In genomic region chr17:77488531-77489238, GRCh38 we compare ENCODE assay signal across 23 cellular contexts.
DNase-seq lines count a peak whose midpoint lies in the region; ATAC-seq, FAIRE-seq and TF ChIP-seq lines count a peak whose summit lies in the region.
"Had no signal": no experiment of that assay in that cellular context is flagged by ENCODE, and none has a peak within 500 bp of the region (broad histone marks: within the 10 kb centered on the region; RNA-seq: fewer than 3 reads in every experiment).

No MANE protein-coding gene starts in this region.

- no peak overlapping the region for H2BK15ac ChIP-seq in H1 (ENCODE audit: low read length)

- H3K36me3 ChIP-seq in H1 (ENCODE audit: control insufficient read depth in 2 of 4, insufficient read depth in 4 of 4, low read length in 3 of 4), result peaks cover 17 to 59% (median 34%) of the 10 kb centered on the region in 4 experiments
- peaks cover 67% of the 10 kb centered on the region for H3K36me3 ChIP-seq in lower lobe of right lung
- peaks cover 37 to 42% of the 10 kb centered on the region in 2 donors for H3K36me3 ChIP-seq in stomach smooth muscle (ENCODE audit: control insufficient read depth in 2 of 2, insufficient read depth in 2 of 2, low read length in 2 of 2)
- H3K36me3 ChIP-seq in GM23248 (ENCODE audit: low read depth), result peaks cover 14% of the 10 kb centered on the region; the same call in 1 of the 2 replicates

- peak overlapping the region; percentile 68; the same call in 1 of the 2 replicates for H4K8ac ChIP-seq in H1 (ENCODE audit: extremely low read depth, insufficient read depth, low read length)

- CTCF ChIA-PET in H1 (lab: Charles Lee; ENCODE audit: partially characterized antibody), result interaction anchor here (0.7 to 4.3 kb wide), 10 partner anchors 16 to 157 kb away, joined by 3 to 32 read pairs (median 3); no protein-coding TSS in a partner anchor

- H2BK12ac ChIP-seq in H1 (ENCODE audit: low read depth, low read length), result no peak overlapping the region

- no peak overlapping the region for H3K56ac ChIP-seq in H1 (replicated peaks; ENCODE audit: insufficient read length, low read depth, low read length)

- POLR2A ChIA-PET in H1 (lab: Charles Lee; ENCODE audit: partially characterized antibody), result no interaction called here

- H3K27me3 Mint-ChIP-seq in activated T-cell treated with anti-CD3 and anti-CD28 coated beads, Interleukin-2, amount 50 U/mL, for 24 hours, result no peaks in the 10 kb centered on the region
- H3K27me3 Mint-ChIP-seq in activated T-cell treated with anti-CD3 and anti-CD28 coated beads, Interleukin-2, amount 50 U/mL, for 4 hours (ENCODE audit: low read depth), result no peaks in the 10 kb centered on the region
- H3K27me3 Mint-ChIP-seq: central memory CD8-positive, alpha-beta T cell had no signal

- H3K9me2 ChIP-seq in GM23248 (ENCODE audit: insufficient read depth), result no peaks in the 10 kb centered on the region

- intact Hi-C loops in lower lobe of right lung (cut with DNase I), result loop anchor here (10.0 kb wide), 1 partner anchor 54 kb away; no protein-coding TSS in a partner anchor

- no peak for TF ChIP-seq CTCF in H1 (IDR thresholded peaks at IDR 0.05; ENCODE audit: control extremely low read depth in 1 of 3, insufficient read depth in 1 of 3, low read depth in 1 of 3, low read length in 3 of 3)
- no peak for TF ChIP-seq CTCF in lower lobe of right lung (IDR thresholded peaks at IDR 0.05)

- no peak overlapping the region for H2BK20ac ChIP-seq in H1 (ENCODE audit: low read length)

- H3K9ac ChIP-seq in H1 (replicated peaks in 1 of 4; ENCODE audit: extremely low read depth in 1 of 4, low read depth in 3 of 4, low read length in 3 of 4) (no peak overlapping the region), stomach smooth muscle (ENCODE audit: low read length in 2 of 2) (no peak overlapping the region), GM23248 (no peak overlapping the region)

- no peaks in the 10 kb centered on the region; a peak in 1 of 4 replicates for H3K9me3 ChIP-seq in H1 (ENCODE audit: insufficient read depth in 2 of 2, low read depth in 1 of 2, low read length in 1 of 2)
- H3K9me3 ChIP-seq in lower lobe of right lung, result no peaks in the 10 kb centered on the region
- no peaks in the 10 kb centered on the region for H3K9me3 ChIP-seq in stomach smooth muscle (ENCODE audit: control insufficient read depth in 2 of 2, low read length in 2 of 2)
- H3K9me3 ChIP-seq in GM23248 (ENCODE audit: low read depth), result no peaks in the 10 kb centered on the region
- H3K9me3 ChIP-seq: SJSA1, suprapubic skin had no signal

- no peak for DNase-seq in activated T-cell treated with anti-CD3 and anti-CD28 coated beads, Interleukin-2, amount 50 U/mL, for 24 hours
- no peak for DNase-seq in activated T-cell treated with anti-CD3 and anti-CD28 coated beads, Interleukin-2, amount 50 U/mL, for 4 hours
- DNase-seq in H1 (ENCODE audit: low read depth in 1 of 2, low spot score in 2 of 2) (no peak), lower lobe of right lung (peak; percentile 37), GM23248 (no peak), NCI-H69 (lab: John Stamatoyannopoulos, UW) (no peak), NCI-H345 treated with DMSO at 0.1 percent for 48 hours (lab: John Stamatoyannopoulos, UW; ENCODE audit: unreplicated experiment) (no peak)
- DNase-seq: activated CD4-positive, alpha-beta T cell treated with anti-CD3 and anti-CD28 coated beads, Interleukin-2, amount 50 U/mL, for 4 hours; activated naive CD4-positive, alpha-beta T cell treated with Interleukin-2 at 50 U/mL for 16 hours; anterior cingulate cortex; DMS 273 treated with DMSO at 0.1 percent for 48 hours; left colon; midbrain; NCI-H187; NCI-H82 had no signal

- H2BK5ac ChIP-seq in H1 (ENCODE audit: low read depth, low read length), result no peak overlapping the region

- H3K27ac ChIP-seq in H1 (ENCODE audit: low read depth, low read length) (no peak overlapping the region; the same call in 1 of the 2 replicates), lower lobe of right lung (no peak overlapping the region), stomach smooth muscle (ENCODE audit: low read length) (peak overlapping the region; percentile 69), GM23248 (no peak overlapping the region)
- H3K27ac ChIP-seq: SJSA1, suprapubic skin, VCaP had no signal

- no peak for FAIRE-seq in H1 (lab: Jason Lieb, UNC)
- FAIRE-seq: K562 had no signal

- no peak overlapping the region for H4K91ac ChIP-seq in H1 (replicated peaks; ENCODE audit: insufficient read length, low read length)

- no peak overlapping the region for H4K5ac ChIP-seq in H1 (ENCODE audit: insufficient read length, low read depth, low read length)

- H3K79me1 ChIP-seq in H1 (ENCODE audit: low read depth, low read length), result peaks cover 14% of the 10 kb centered on the region

- H2BK120ac ChIP-seq in H1 (replicated peaks; ENCODE audit: low read depth, low read length), result no peak overlapping the region

- TF ChIP-seq RAD21 in H1 (IDR thresholded peaks at IDR 0.05 in 1 of 2, conservative IDR thresholded peaks at IDR 0.05 in 1 of 2; ENCODE audit: low read depth in 2 of 2, low read length in 2 of 2), result no peak

- no peak overlapping the region for H3K4ac ChIP-seq in H1 (replicated peaks; ENCODE audit: insufficient read length, low read depth, low read length)

- H3K9me3 Mint-ChIP-seq in activated T-cell treated with anti-CD3 and anti-CD28 coated beads, Interleukin-2, amount 50 U/mL, for 24 hours, result no peaks in the 10 kb centered on the region
- no peaks in the 10 kb centered on the region for H3K9me3 Mint-ChIP-seq in activated T-cell treated with anti-CD3 and anti-CD28 coated beads, Interleukin-2, amount 50 U/mL, for 4 hours
- H3K9me3 Mint-ChIP-seq: central memory CD8-positive, alpha-beta T cell; T-helper 1 cell treated with Interleukin-12 subunit alpha and Interleukin-12 subunit beta and Interleukin-4 antibody, amounts not matched to agents 30 μg/mL and 1 μg/mL, for 36 hours had no signal

- H3K4me1 ChIP-seq in H1 (replicated peaks in 1 of 4; ENCODE audit: control insufficient read depth in 3 of 4, insufficient read depth in 4 of 4, low read length in 3 of 4) (no peaks in the 10 kb centered on the region), lower lobe of right lung (peaks cover 15% of the 10 kb centered on the region), stomach smooth muscle (ENCODE audit: control insufficient read depth, insufficient read depth, low read length) (peaks cover 26% of the 10 kb centered on the region), GM23248 (ENCODE audit: insufficient read depth) (no peaks in the 10 kb centered on the region)
- H3K4me1 ChIP-seq: SJSA1 had no signal

- H3K18ac ChIP-seq in H1 (ENCODE audit: extremely low read depth, low read length), result no peak overlapping the region

- TF ChIP-seq POLR2A in H1 (IDR thresholded peaks at IDR 0.05; ENCODE audit: control extremely low read depth in 1 of 2, low read depth in 2 of 2, low read length in 2 of 2), result no peak

- H3F3A ChIP-seq in GM23248 (ENCODE audit: insufficient read depth), result no peaks in the 10 kb centered on the region

- H3K4me1 Mint-ChIP-seq in activated T-cell treated with anti-CD3 and anti-CD28 coated beads, Interleukin-2, amount 50 U/mL, for 24 hours (ENCODE audit: low read depth), result peaks cover 13% of the 10 kb centered on the region
- H3K4me1 Mint-ChIP-seq in activated T-cell treated with anti-CD3 and anti-CD28 coated beads, Interleukin-2, amount 50 U/mL, for 4 hours (ENCODE audit: low read depth), result peaks cover 16% of the 10 kb centered on the region

- H3K4me3 ChIP-seq in H1 (ENCODE audit: extremely low read depth in 1 of 4, insufficient read depth in 2 of 4, low read depth in 3 of 4, low read length in 4 of 4) (no peak overlapping the region), lower lobe of right lung (no peak overlapping the region), stomach smooth muscle (ENCODE audit: low read length in 2 of 2) (no peak overlapping the region), GM23248 (no peak overlapping the region)
- H3K4me3 ChIP-seq: K562, SJSA1, suprapubic skin had no signal

- no peak overlapping the region for H3K4me2 ChIP-seq in H1 (ENCODE audit: insufficient read depth in 1 of 2, low read depth in 2 of 2, low read length in 2 of 2)
- H3K4me2 ChIP-seq in GM23248 (ENCODE audit: unreplicated experiment), result no peak overlapping the region

- no peak for ATAC-seq in activated T-cell treated with anti-CD3 and anti-CD28 coated beads, Interleukin-2, amount 50 U/mL, for 4 hours
- ATAC-seq in lower lobe of right lung, result no peak
- ATAC-seq: K562, left colon had no signal

- H3K27me3 ChIP-seq in H1 (replicated peaks in 1 of 4; ENCODE audit: control insufficient read depth in 3 of 4, extremely low read depth in 1 of 4, insufficient read depth in 3 of 4, low read length in 3 of 4) (no peaks in the 10 kb centered on the region), lower lobe of right lung (ENCODE audit: low read depth) (no peaks in the 10 kb centered on the region), stomach smooth muscle (ENCODE audit: control insufficient read depth in 1 of 2, insufficient read depth in 2 of 2, low read length in 2 of 2) (no peaks in the 10 kb centered on the region), GM23248 (replicated peaks; ENCODE audit: insufficient read depth) (no peaks in the 10 kb centered on the region)
- H3K27me3 ChIP-seq: SJSA1, suprapubic skin had no signal

- in situ Hi-C loops in GM23248 (cut with MboI), result no loop called here

- H3K4me3 Mint-ChIP-seq in activated T-cell treated with anti-CD3 and anti-CD28 coated beads, Interleukin-2, amount 50 U/mL, for 24 hours, result no peak overlapping the region
- H3K4me3 Mint-ChIP-seq in activated T-cell treated with anti-CD3 and anti-CD28 coated beads, Interleukin-2, amount 50 U/mL, for 4 hours, result no peak overlapping the region
- H3K4me3 Mint-ChIP-seq: CD14-positive monocyte; central memory CD8-positive, alpha-beta T cell; T-helper 1 cell treated with Interleukin-12 subunit alpha and Interleukin-12 subunit beta and Interleukin-4 antibody, amounts not matched to agents 30 μg/mL and 1 μg/mL, for 36 hours had no signal

- TF ChIP-seq EP300 in H1 (IDR thresholded peaks at IDR 0.05; ENCODE audit: borderline replicate concordance in 1 of 2, low read depth in 2 of 2, low read length in 2 of 2), result no peak

- peaks cover 7 to 21% of the 10 kb centered on the region in 2 experiments; a peak in 3 of 4 replicates for H3K79me2 ChIP-seq in H1 (ENCODE audit: control insufficient read depth in 1 of 2, insufficient read depth in 2 of 2, low read length in 2 of 2)
- H3K79me2 ChIP-seq in GM23248 (ENCODE audit: insufficient read depth), result peaks cover 84% of the 10 kb centered on the region

- H3K14ac ChIP-seq in H1 (ENCODE audit: insufficient read length), result no peak overlapping the region

- WGBS in H1 (ENCODE audit: extremely low coverage in 1 of 2, insufficient coverage in 1 of 2, insufficient read length in 1 of 2, insufficient replicate concordance in 2 of 2, low coverage in 1 of 2, low lambda C conversion rate in 2 of 2, missing lambda C conversion rate in 1 of 2), 2 experiments, result 90% methylated on average over 23 of the region's 25 CpGs; no CpG with 5 or more reads in 1 of the 2 experiments
- 91 to 92% methylated on average over 25 of the region's 25 CpGs for WGBS in GM23248 (ENCODE audit: low coverage in 1 of 2, low lambda C conversion rate in 2 of 2, missing lambda C conversion rate in 2 of 2), 2 experiments

- H4K20me1 ChIP-seq in H1 (replicated peaks in 1 of 2; ENCODE audit: control insufficient read depth in 1 of 2, insufficient read depth in 2 of 2, low read length in 2 of 2) (peaks cover 2 to 32% of the 10 kb centered on the region in 2 experiments), GM23248 (ENCODE audit: insufficient read depth) (no peaks in the 10 kb centered on the region; the same call in 1 of the 2 replicates)

- peaks cover 56% of the 10 kb centered on the region for H3K36me3 Mint-ChIP-seq in activated T-cell treated with anti-CD3 and anti-CD28 coated beads, Interleukin-2, amount 50 U/mL, for 24 hours (ENCODE audit: low read depth)
- peaks cover 21% of the 10 kb centered on the region for H3K36me3 Mint-ChIP-seq in activated T-cell treated with anti-CD3 and anti-CD28 coated beads, Interleukin-2, amount 50 U/mL, for 4 hours (ENCODE audit: insufficient read depth)

- no peak overlapping the region for H3K23ac ChIP-seq in H1 (ENCODE audit: insufficient read length)

- H2AFZ ChIP-seq in H1 (ENCODE audit: low read length) (no peak overlapping the region), GM23248 (no peak overlapping the region)

- peak overlapping the region; percentile 67 for H3K27ac Mint-ChIP-seq in activated T-cell treated with anti-CD3 and anti-CD28 coated beads, Interleukin-2, amount 50 U/mL, for 24 hours
- H3K27ac Mint-ChIP-seq: T-helper 1 cell treated with Interleukin-12 subunit alpha and Interleukin-12 subunit beta and Interleukin-4 antibody, amounts not matched to agents 30 μg/mL and 1 μg/mL, for 36 hours had no signal

- peaks cover 18% of the 10 kb centered on the region; the same call in 1 of the 2 replicates for H3K23me2 ChIP-seq in H1 (ENCODE audit: low read depth, low read length)

- H2AK5ac ChIP-seq in H1 (ENCODE audit: low read depth, low read length), result no peak overlapping the region
